9 cellular contexts compared by ENCODE assay signal in genomic region chr7:157250605-157251228, GRCh38.
DNase-seq lines count a peak whose midpoint lies in the region; ATAC-seq and TF ChIP-seq lines count a peak whose summit lies in the region.
"Had no signal": no experiment of that assay in that cellular context is flagged by ENCODE, and none has a peak within 500 bp of the region (broad histone marks: within the 10 kb centered on the region; RNA-seq: fewer than 3 reads in every experiment).

No MANE protein-coding gene starts in this region.

- intact Hi-C loops in activated CD4-positive, alpha-beta T cell treated with anti-CD3 and anti-CD28 coated beads, Interleukin-2, amount 10 ng/mL, durations not matched to agents 24 days and 14 days (cut with micrococcal nuclease): no loop called here

- no peaks in the 10 kb centered on the region for H3K9me3 ChIP-seq in endodermal cell (ENCODE audit: control insufficient read depth, low read length)
- H3K9me3 ChIP-seq: BLaER1 treated with 17β-estradiol and CSF1 and Interleukin-3, amounts not matched to agents 10 nM and 100 nM had no signal

- H3K27me3 ChIP-seq in endodermal cell (ENCODE audit: control insufficient read depth, insufficient read depth, low read length, poor library complexity, severe bottlenecking): no peaks in the 10 kb centered on the region
- H3K27me3 ChIP-seq: BLaER1 treated with 17β-estradiol and CSF1 and Interleukin-3, amounts not matched to agents 10 nM and 100 nM had no signal

- H3K4me3 ChIP-seq in endodermal cell (ENCODE audit: low read length): no peak overlapping the region
- H3K4me3 ChIP-seq: BLaER1 treated with 17β-estradiol and CSF1 and Interleukin-3, amounts not matched to agents 10 nM and 100 nM had no signal

- no peak overlapping the region for H3K27ac ChIP-seq in endodermal cell (ENCODE audit: low read depth, low read length)
- H3K27ac ChIP-seq: BLaER1 treated with 17β-estradiol and CSF1 and Interleukin-3, amounts not matched to agents 10 nM and 100 nM had no signal

- H3K4me1 Mint-ChIP-seq in activated CD4-positive, alpha-beta T cell treated with anti-CD3 and anti-CD28 coated beads, Interleukin-2, amount 10 ng/mL, durations not matched to agents 24 days and 14 days: no peaks in the 10 kb centered on the region
- H3K4me1 Mint-ChIP-seq in endodermal cell (peaks cover 20% of the 10 kb centered on the region), naive B cell (peaks cover 0 to 4% (median 0%) of the 10 kb centered on the region in 3 donors), type B pancreatic cell (ENCODE audit: unreplicated experiment) (no peaks in the 10 kb centered on the region)

- peak; percentile 92 for TF ChIP-seq CTCF in endodermal cell (conservative IDR thresholded peaks at IDR 0.05)
- peak; percentile 87 for TF ChIP-seq CTCF in type B pancreatic cell (conservative IDR thresholded peaks at IDR 0.05)

- DNase-seq in NCI-H1417 (lab: John Stamatoyannopoulos, UW) (peak; percentile 47 to 82 (median 77)), NCI-H1417 treated with DMSO at 0.1 percent for 48 hours (lab: John Stamatoyannopoulos, UW) (no peak), NCI-H2081 treated with DMSO at 0.1 percent for 48 hours (lab: John Stamatoyannopoulos, UW) (peak; percentile 9), endodermal cell (peak; percentile 88), naive B cell (peak; percentile 35), type B pancreatic cell (ENCODE audit: extremely low spot score, unreplicated experiment) (no peak)
- peak; percentile 86 for DNase-seq in activated CD4-positive, alpha-beta T cell treated with anti-CD3 and anti-CD28 coated beads, Interleukin-2, amount 10 ng/mL, durations not matched to agents 24 days and 14 days

- H3K4me1 ChIP-seq in endodermal cell (ENCODE audit: control insufficient read depth, insufficient read depth, low read length): peaks cover 10% of the 10 kb centered on the region

- H3K27me3 Mint-ChIP-seq in activated CD4-positive, alpha-beta T cell treated with anti-CD3 and anti-CD28 coated beads, Interleukin-2, amount 10 ng/mL, durations not matched to agents 24 days and 14 days: no peaks in the 10 kb centered on the region
- no peaks in the 10 kb centered on the region for H3K27me3 Mint-ChIP-seq in endodermal cell (ENCODE audit: insufficient read depth)
- H3K27me3 Mint-ChIP-seq in naive B cell: no peaks in the 10 kb centered on the region
- H3K27me3 Mint-ChIP-seq in type B pancreatic cell: no peaks in the 10 kb centered on the region

- H3K9me3 Mint-ChIP-seq in activated CD4-positive, alpha-beta T cell treated with anti-CD3 and anti-CD28 coated beads, Interleukin-2, amount 10 ng/mL, durations not matched to agents 24 days and 14 days: no peaks in the 10 kb centered on the region
- H3K9me3 Mint-ChIP-seq in endodermal cell (no peaks in the 10 kb centered on the region), naive B cell (no peaks in the 10 kb centered on the region), type B pancreatic cell (no peaks in the 10 kb centered on the region)

- no peak overlapping the region for H3K9ac ChIP-seq in endodermal cell (ENCODE audit: extremely low read depth, low read length, poor library complexity, severe bottlenecking)
- H3K9ac ChIP-seq: BLaER1 treated with 17β-estradiol and CSF1 and Interleukin-3, amounts not matched to agents 10 nM and 100 nM had no signal

- ATAC-seq in HG02642 (IDR thresholded peaks at IDR 0.05; ENCODE audit: poor library complexity, unreplicated experiment) (peak; percentile 64), naive B cell (ENCODE audit: low read depth in 2 of 2) (peak; percentile 52 to 72)

- H3K27ac Mint-ChIP-seq in activated CD4-positive, alpha-beta T cell treated with anti-CD3 and anti-CD28 coated beads, Interleukin-2, amount 10 ng/mL, durations not matched to agents 24 days and 14 days: no peak overlapping the region
- H3K27ac Mint-ChIP-seq in endodermal cell (no peak overlapping the region), naive B cell (no peak overlapping the region), type B pancreatic cell (no peak overlapping the region)

- H3K36me3 Mint-ChIP-seq in activated CD4-positive, alpha-beta T cell treated with anti-CD3 and anti-CD28 coated beads, Interleukin-2, amount 10 ng/mL, durations not matched to agents 24 days and 14 days (ENCODE audit: low read depth): peaks cover 28% of the 10 kb centered on the region
- peaks cover 60% of the 10 kb centered on the region for H3K36me3 Mint-ChIP-seq in endodermal cell (ENCODE audit: low read depth)
- peaks cover 0 to 8% of the 10 kb centered on the region in 2 donors for H3K36me3 Mint-ChIP-seq in naive B cell
- peaks cover 30% of the 10 kb centered on the region for H3K36me3 Mint-ChIP-seq in type B pancreatic cell

- peaks cover 52% of the 10 kb centered on the region for H3K36me3 ChIP-seq in endodermal cell (ENCODE audit: control insufficient read depth, insufficient read depth, low read length)

- H3K4me3 Mint-ChIP-seq in activated CD4-positive, alpha-beta T cell treated with anti-CD3 and anti-CD28 coated beads, Interleukin-2, amount 10 ng/mL, durations not matched to agents 24 days and 14 days: no peak overlapping the region
- H3K4me3 Mint-ChIP-seq in endodermal cell: no peak overlapping the region
- H3K4me3 Mint-ChIP-seq in naive B cell: no peak overlapping the region
- H3K4me3 Mint-ChIP-seq in type B pancreatic cell: no peak overlapping the region

- WGBS in endodermal cell (ENCODE audit: insufficient coverage in 1 of 2, insufficient read length in 1 of 2), 2 experiments: 68 to 74% methylated on average over 7 to 9 of the region's 9 CpGs

Comparison
In these comparisons a context has a peak if more than half of its experiments do, and no peak if none do; other contexts are left out.
1. DNase-seq: peak in NCI-H1417 (3 of 3), NCI-H2081 treated with DMSO at 0.1 percent for 48 hours (single experiment), activated CD4-positive, alpha-beta T cell treated with anti-CD3 and anti-CD28 coated beads, Interleukin-2, amount 10 ng/mL, durations not matched to agents 24 days and 14 days (single experiment), endodermal cell (single experiment) and naive B cell (single experiment); none in NCI-H1417 treated with DMSO at 0.1 percent for 48 hours (single experiment) and type B pancreatic cell (single experiment).